27 cellular contexts compared by ENCODE assay signal in the genomic region with DNA sequence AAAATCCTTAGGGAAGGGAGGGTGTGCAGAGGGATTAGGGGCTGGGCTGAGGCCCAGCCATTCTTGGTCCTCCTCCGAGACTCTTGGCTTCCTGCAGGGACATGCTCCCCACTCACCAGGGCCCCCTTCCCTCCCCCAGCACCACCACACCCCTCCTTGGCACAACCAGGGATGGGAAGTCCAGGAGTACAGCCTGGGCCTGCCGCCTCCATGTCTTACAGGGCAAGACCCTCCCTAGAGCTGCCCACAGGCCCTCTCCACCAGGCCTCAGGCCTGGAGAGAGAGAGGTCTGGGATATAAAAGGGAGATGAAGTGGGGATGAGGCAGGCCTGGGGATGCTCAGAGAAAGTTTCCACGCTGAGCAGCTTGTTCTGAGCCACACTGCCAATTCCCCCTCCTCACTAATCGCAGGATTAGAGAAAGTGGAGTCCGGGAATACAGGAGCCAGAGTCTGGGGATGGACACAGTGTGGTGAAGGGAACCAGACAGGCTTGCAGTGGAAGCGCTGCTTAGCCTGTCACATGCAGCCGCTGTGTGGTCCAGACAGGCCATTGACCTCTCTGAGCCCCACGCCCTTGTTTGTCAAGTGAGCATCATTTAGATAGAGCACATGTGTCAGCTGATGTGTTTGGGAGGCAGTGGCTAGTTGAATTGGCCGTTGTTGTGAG.
A peak's percentile ranks its signal among the peaks of the same experiment; 100 is the strongest.
DNase-seq lines count a peak whose midpoint lies in the region; FAIRE-seq and TF ChIP-seq lines count a peak whose summit lies in the region.
"Had no signal": no experiment of that assay in that cellular context is flagged by ENCODE, and none has a peak within 500 bp of the region (broad histone marks: within the 10 kb centered on the region; RNA-seq: fewer than 3 reads in every experiment).

No MANE protein-coding gene starts in this region.

- TF ChIP-seq POLR2A in endothelial cell of umbilical vein (IDR thresholded peaks at IDR 0.05; ENCODE audit: low read depth, low read length) (no peak), uterus (IDR thresholded peaks at IDR 0.05) (no peak)

- H3K79me1 ChIP-seq in neuronal stem cell (ENCODE audit: low read depth, low read length): no peaks in the 10 kb centered on the region

- H3K9ac ChIP-seq in endothelial cell of umbilical vein (replicated peaks; ENCODE audit: extremely low read depth, insufficient read depth, low read length) (no peak overlapping the region), neuronal stem cell (ENCODE audit: low read depth, low read length, poor library complexity) (no peak overlapping the region)
- H3K9ac ChIP-seq: parathyroid adenoma had no signal

- no peak overlapping the region for H4K8ac ChIP-seq in neuronal stem cell (ENCODE audit: low read depth, low read length)

- H2AK5ac ChIP-seq in neuronal stem cell (ENCODE audit: low read depth, low read length): peak overlapping the region; percentile 60

- H3K4ac ChIP-seq in neuronal stem cell (ENCODE audit: low read length): no peak overlapping the region

- H3K9me3 ChIP-seq in endothelial cell of umbilical vein (replicated peaks; ENCODE audit: control insufficient read depth, insufficient read depth, low read length) (no peaks in the 10 kb centered on the region), neuronal stem cell (replicated peaks in 1 of 2; ENCODE audit: control insufficient read depth in 2 of 2, insufficient read depth in 1 of 2, low read depth in 1 of 2, low read length in 2 of 2) (no peaks in the 10 kb centered on the region), uterus (no peaks in the 10 kb centered on the region)

- H3K27ac ChIP-seq in endothelial cell of umbilical vein (ENCODE audit: insufficient read depth, low read depth, low read length) (no peak overlapping the region), neuronal stem cell (replicated peaks; ENCODE audit: low read length) (no peak overlapping the region), uterus (peak overlapping the region; percentile 87 to 89)
- H3K27ac ChIP-seq: brain microvascular endothelial cell, C4-2B, hepatocyte, parathyroid adenoma had no signal

- no peak for FAIRE-seq in endothelial cell of umbilical vein (lab: Jason Lieb, UNC)
- FAIRE-seq: colon, D721Med, endometrium, keratinocyte, small intestine, urothelium cell line had no signal

- intact Hi-C loops in endothelial cell of umbilical vein (cut with micrococcal nuclease) (no loop called here), uterus (cut with DNase I; ENCODE audit: low total_unique reads) (no loop called here)

- peak overlapping the region; percentile 14 for H2BK12ac ChIP-seq in neuronal stem cell (ENCODE audit: low read length)

- TF ChIP-seq CTCF in endothelial cell of umbilical vein (IDR thresholded peaks at IDR 0.05; ENCODE audit: extremely low read depth in 1 of 2, insufficient read depth in 1 of 2, low read depth in 1 of 2, low read length in 2 of 2) (no peak), uterus (IDR thresholded peaks at IDR 0.05) (no peak)

- no peaks in the 10 kb centered on the region for H4K20me1 ChIP-seq in endothelial cell of umbilical vein (replicated peaks; ENCODE audit: control insufficient read depth, extremely low read depth, insufficient read depth, low read length)

- H3K36me3 ChIP-seq in endothelial cell of umbilical vein (ENCODE audit: control insufficient read depth in 2 of 2, extremely low read depth in 1 of 2, insufficient read depth in 2 of 2, low read length in 2 of 2) (no peaks in the 10 kb centered on the region), neuronal stem cell (replicated peaks in 1 of 2; ENCODE audit: control insufficient read depth in 2 of 2, insufficient read depth in 2 of 2, low read length in 2 of 2) (no peaks in the 10 kb centered on the region), uterus (no peaks in the 10 kb centered on the region)
- H3K36me3 ChIP-seq: brain microvascular endothelial cell had no signal

- H3K27me3 ChIP-seq in endothelial cell of umbilical vein (ENCODE audit: control insufficient read depth in 2 of 2, insufficient read depth in 2 of 2, low read length in 2 of 2) (no peaks in the 10 kb centered on the region), neuronal stem cell (ENCODE audit: control insufficient read depth in 3 of 3, insufficient read depth in 3 of 3, low read depth in 1 of 3, low read length in 3 of 3) (no peaks in the 10 kb centered on the region), uterus (no peaks in the 10 kb centered on the region)
- H3K27me3 ChIP-seq: brain microvascular endothelial cell, hepatocyte had no signal

- H3K23ac ChIP-seq in neuronal stem cell (ENCODE audit: low read depth, low read length, poor library complexity): peak overlapping the region; percentile 77

- POLR2A ChIA-PET in endothelial cell of umbilical vein (lab: Charles Lee): no interaction called here

- no peak overlapping the region for H3K4me3 ChIP-seq in endothelial cell of umbilical vein (replicated peaks in 1 of 3; ENCODE audit: insufficient read depth in 1 of 3, low read depth in 1 of 3, low read length in 3 of 3)
- no peak overlapping the region for H3K4me3 ChIP-seq in neuronal stem cell (ENCODE audit: low read length in 2 of 2)
- no peak overlapping the region for H3K4me3 ChIP-seq in uterus
- H3K4me3 ChIP-seq: hepatocyte, lung had no signal

- peak overlapping the region; percentile 33 for H3K18ac ChIP-seq in neuronal stem cell (ENCODE audit: low read length)

- no peaks in the 10 kb centered on the region for H3K79me2 ChIP-seq in endothelial cell of umbilical vein (ENCODE audit: control insufficient read depth, insufficient read depth, low read length)
- H3K79me2 ChIP-seq: hepatocyte, parathyroid adenoma had no signal

- peak overlapping the region; percentile 39 for H2BK120ac ChIP-seq in neuronal stem cell (ENCODE audit: low read depth, low read length)

- dilution Hi-C loops in endothelial cell of umbilical vein (cut with MboI; ENCODE audit: extremely low pct_ligation_motif_present, low sequenced_read_pairs): no loop called here

- peak overlapping the region; percentile 76 for H2AFZ ChIP-seq in endothelial cell of umbilical vein (ENCODE audit: low read depth, low read length)
- no peak overlapping the region for H2AFZ ChIP-seq in neuronal stem cell (ENCODE audit: low read length)
- H2AFZ ChIP-seq: hepatocyte, parathyroid adenoma had no signal

- WGBS in neuronal stem cell (ENCODE audit: extremely low coverage in 2 of 2, insufficient read length in 2 of 2, insufficient replicate concordance in 1 of 2), 2 donors: no CpG with 5 or more reads among the region's 9 CpGs

- no peak overlapping the region for H3K14ac ChIP-seq in neuronal stem cell (ENCODE audit: low read length)

- no peaks in the 10 kb centered on the region for H3K9me1 ChIP-seq in endothelial cell of umbilical vein (replicated peaks; ENCODE audit: control insufficient read depth, extremely low read depth, insufficient read depth, low read length)

- H2BK5ac ChIP-seq in neuronal stem cell (ENCODE audit: low read length): no peak overlapping the region

- CTCF ChIA-PET in endothelial cell of umbilical vein (lab: Charles Lee): interaction anchor here (1.0 to 1.6 kb wide), 2 partner anchors 11 to 14 kb away, joined by 5 to 7 read pairs; no protein-coding TSS in a partner anchor

- H4K91ac ChIP-seq in neuronal stem cell (ENCODE audit: low read depth, low read length, poor library complexity): no peak overlapping the region

- peak; percentile 30 for DNase-seq in activated effector memory CD4-positive, alpha-beta T cell treated with anti-CD3 and anti-CD28 coated beads, Interleukin-2, amount 50 U/mL, for 16 hours
- DNase-seq in activated effector memory CD4-positive, alpha-beta T cell treated with Interleukin-2 at 50 U/mL for 16 hours: no peak
- no peak for DNase-seq in endothelial cell of umbilical vein (ENCODE audit: low read depth, low spot score)
- DNase-seq in neuronal stem cell (ENCODE audit: low spot score): no peak
- peak in 1 of 2 donors; percentile 35 for DNase-seq in uterus
- no peak for DNase-seq in DMS79 treated with DMSO at 0.1 percent for 48 hours (lab: John Stamatoyannopoulos, UW)
- DNase-seq in retina: no peak
- no peak for DNase-seq in NCI-H1694 (lab: John Stamatoyannopoulos, UW)
- DNase-seq: ACHN; activated CD4-positive, alpha-beta T cell treated with anti-CD3 and anti-CD28 coated beads for 4 hours; brain microvascular endothelial cell; NCI-H1105 treated with DMSO at 0.1 percent for 48 hours; NCI-H2171; NCI-H526 treated with DMSO at 0.1 percent for 48 hours; SHP77 treated with DMSO at 0.1 percent for 48 hours; small intestine; stimulated activated CD4-positive, alpha-beta T cell treated with anti-CD3 and anti-CD28 coated beads, Interleukin-4, amount 100 ng/mL, for 4 hours; T-cell had no signal

- no TSS peak for BruUV-seq in endothelial cell of umbilical vein (replicated peaks; lab: Mats Ljungman, UMichigan)

- H3K4me2 ChIP-seq in endothelial cell of umbilical vein (ENCODE audit: insufficient read depth, low read length) (no peak overlapping the region), neuronal stem cell (ENCODE audit: insufficient read depth, low read length, poor library complexity, severe bottlenecking) (no peak overlapping the region)
- H3K4me2 ChIP-seq: hepatocyte had no signal

- no peak overlapping the region for H2BK15ac ChIP-seq in neuronal stem cell (ENCODE audit: low read length)

- H3K4me1 ChIP-seq in endothelial cell of umbilical vein (ENCODE audit: control insufficient read depth, extremely low read depth, insufficient read depth, low read length) (no peaks in the 10 kb centered on the region), neuronal stem cell (ENCODE audit: control insufficient read depth in 2 of 2, insufficient read depth in 1 of 2, low read depth in 1 of 2, low read length in 2 of 2) (peaks cover 0 to 8% of the 10 kb centered on the region in 2 donors), uterus (peaks cover 0 to 5% of the 10 kb centered on the region in 2 donors)
- H3K4me1 ChIP-seq: parathyroid adenoma had no signal

TF ChIP-seq in endothelial cell of umbilical vein, 7 proteins besides CTCF, POLR2A, EP300 and RAD21:
- TF ChIP-seq GATA2 (IDR thresholded peaks at IDR 0.05; ENCODE audit: insufficient read depth, insufficient read length, low read depth, low read length): no peak
- TF ChIP-seq JUN (IDR thresholded peaks at IDR 0.05; ENCODE audit: borderline replicate concordance, insufficient read depth, insufficient read length, low read depth): no peak

Comparison
In these comparisons a context has a peak if more than half of its experiments do, and no peak if none do; other contexts are left out.
1. H3K27ac ChIP-seq: peak in uterus (2 of 2); none in endothelial cell of umbilical vein (single experiment) and neuronal stem cell (single experiment).